ENCODE assay signal across 8 cellular contexts in the genomic region with DNA sequence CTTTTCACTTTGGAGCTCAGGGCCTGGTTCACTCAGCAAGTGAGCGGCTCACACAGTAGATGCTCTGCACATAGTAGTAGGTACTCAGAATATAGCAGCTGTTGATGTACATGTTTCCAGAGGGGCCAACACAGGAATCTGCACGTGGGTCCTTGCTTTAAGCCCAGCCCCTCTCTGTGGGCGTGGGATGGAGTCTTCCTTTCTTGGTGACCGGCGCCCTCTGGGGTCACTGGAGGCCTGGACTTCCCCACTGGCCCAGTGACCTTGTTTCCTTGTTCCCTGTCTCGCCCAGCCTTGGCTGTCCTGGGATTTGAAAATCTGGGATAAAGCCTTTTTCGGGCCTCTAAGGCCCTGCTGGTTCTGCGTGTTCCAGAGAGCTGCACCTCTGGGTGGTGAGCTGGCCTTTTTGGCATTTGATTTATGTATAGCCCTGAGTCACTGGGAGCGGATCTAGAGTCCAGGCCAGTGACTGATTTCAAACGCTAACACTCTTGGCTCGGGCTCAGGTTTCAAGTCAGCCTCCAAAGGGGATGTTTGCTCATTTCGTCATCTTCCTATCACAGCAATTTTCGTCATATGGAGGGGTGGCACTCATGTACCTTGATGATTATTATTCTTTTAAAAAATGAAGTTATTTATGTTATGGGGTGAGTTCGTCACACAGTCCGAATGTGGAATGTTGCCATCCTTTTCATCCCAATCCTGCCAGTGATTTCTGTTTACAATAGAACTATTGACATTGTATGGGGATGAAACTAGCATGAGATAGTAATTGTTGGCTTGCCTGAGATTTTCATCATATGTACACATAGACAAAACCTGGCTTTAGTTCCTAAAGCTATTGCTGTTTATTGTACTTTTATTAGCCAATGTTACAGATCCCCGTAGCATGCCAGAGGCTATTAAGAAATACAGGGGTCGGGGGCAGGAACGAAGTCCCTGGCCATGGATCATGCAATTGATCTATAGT.
DNase-seq lines count a peak whose midpoint lies in the region; ATAC-seq, FAIRE-seq and TF ChIP-seq lines count a peak whose summit lies in the region.

No MANE protein-coding gene starts in this region.

- peaks cover 12% of the 10 kb centered on the region for H3K4me1 Mint-ChIP-seq in activated T-helper 17 cell treated with anti-CD3 and anti-CD28 coated beads, Interleukin-2, amount 50 U/mL, for 72 hours

- H3K27me3 Mint-ChIP-seq in activated T-helper 17 cell treated with anti-CD3 and anti-CD28 coated beads, Interleukin-2, amount 50 U/mL, for 72 hours = no peaks in the 10 kb centered on the region

- DNase-seq in HTR-8/SVneo (ENCODE audit: insufficient read length, low spot score) (peak; percentile 89), RWPE1 (ENCODE audit: low spot score) (peak; percentile 96), epithelial cell of esophagus (ENCODE audit: low read depth) (peak; percentile 100), mucosa of gallbladder (ENCODE audit: low spot score) (peak; percentile 89)

- no peaks in the 10 kb centered on the region for H3K9me3 Mint-ChIP-seq in activated T-helper 17 cell treated with anti-CD3 and anti-CD28 coated beads, Interleukin-2, amount 50 U/mL, for 72 hours

- FAIRE-seq in A204.1 (lab: Jason Lieb, UNC) (peak; percentile 57), HTR-8/SVneo (lab: Jason Lieb, UNC) (no peak)

- H3K27ac ChIP-seq in RWPE1 = peak overlapping the region; percentile 99

- no peak for TF ChIP-seq CTCF in RWPE1 (conservative IDR thresholded peaks at IDR 0.05; ENCODE audit: low read depth)
- no peak for TF ChIP-seq CTCF in epithelial cell of esophagus (IDR thresholded peaks at IDR 0.05; ENCODE audit: insufficient read depth, low read depth, low read length, missing control alignments)

- POLR2A ChIA-PET in RWPE1 (lab: Yijun Ruan, JAX; ENCODE audit: low non-redundant PET) = interaction anchor here (0.6 kb wide), 1 partner anchor 78 kb away, joined by 3 read pairs; no protein-coding TSS in a partner anchor

- ATAC-seq in HG03039 (IDR thresholded peaks at IDR 0.05; ENCODE audit: unreplicated experiment) = no peak
- no peak for ATAC-seq in activated T-helper 17 cell treated with anti-CD3 and anti-CD28 coated beads, Interleukin-2, amount 50 U/mL, for 72 hours (replicated peaks)
- no peak for ATAC-seq in HG02623 (IDR thresholded peaks at IDR 0.05; ENCODE audit: unreplicated experiment)

- no peak overlapping the region for H3K4me3 Mint-ChIP-seq in activated T-helper 17 cell treated with anti-CD3 and anti-CD28 coated beads, Interleukin-2, amount 50 U/mL, for 72 hours

- CTCF ChIA-PET in RWPE1 (lab: Yijun Ruan, JAX) = interaction anchor here (0.5 kb wide), 1 partner anchor 18 kb away, joined by 3 read pairs; no protein-coding TSS in a partner anchor

- no peaks in the 10 kb centered on the region for H3K36me3 Mint-ChIP-seq in activated T-helper 17 cell treated with anti-CD3 and anti-CD28 coated beads, Interleukin-2, amount 50 U/mL, for 72 hours (ENCODE audit: low read depth)

- H3K27ac Mint-ChIP-seq in activated T-helper 17 cell treated with anti-CD3 and anti-CD28 coated beads, Interleukin-2, amount 50 U/mL, for 72 hours = no peak overlapping the region

- no peak overlapping the region for H3K4me3 ChIP-seq in epithelial cell of esophagus (ENCODE audit: low read length)
